In genomic region chr2:196314157-196314556, GRCh38 we compare ENCODE assay signal across 17 cellular contexts.
A peak's percentile ranks its signal among the peaks of the same experiment; 100 is the strongest.
DNase-seq lines count a peak whose midpoint lies in the region; ATAC-seq and TF ChIP-seq lines count a peak whose summit lies in the region.
"Had no signal": no experiment of that assay in that cellular context is flagged by ENCODE, and none has a peak within 500 bp of the region (broad histone marks: within the 10 kb centered on the region; RNA-seq: fewer than 3 reads in every experiment).

No MANE protein-coding gene starts in this region.

- no peak for TF ChIP-seq RAD21 in SK-N-SH (IDR thresholded peaks at IDR 0.05; ENCODE audit: low read length)

- H3K9me3 ChIP-seq in SK-N-SH (no peaks in the 10 kb centered on the region), uterus (no peaks in the 10 kb centered on the region)

- no peak for TF ChIP-seq POLR2A in uterus (IDR thresholded peaks at IDR 0.05)

- TF ChIP-seq EP300 in SK-N-SH (IDR thresholded peaks at IDR 0.05; ENCODE audit: borderline replicate concordance in 1 of 2, low read depth in 1 of 2, low read length in 1 of 2): no peak

- H3K9me3 Mint-ChIP-seq in activated CD8-positive, alpha-beta T cell treated with anti-CD3 and anti-CD28 coated beads for 36 hours: no peaks in the 10 kb centered on the region
- peaks cover 4% of the 10 kb centered on the region for H3K9me3 Mint-ChIP-seq in activated CD8-positive, alpha-beta T cell treated with anti-CD3 and anti-CD28 coated beads, Interleukin-2, amount 10 ng/mL, durations not matched to agents 7 days and 5 days (ENCODE audit: insufficient read depth)
- no peaks in the 10 kb centered on the region for H3K9me3 Mint-ChIP-seq in activated T-helper 17 cell treated with anti-CD3 and anti-CD28 coated beads, Interleukin-2, amount 50 U/mL, for 72 hours
- H3K9me3 Mint-ChIP-seq: CD4-positive, alpha-beta T cell; H9 had no signal

- no peak for TF ChIP-seq CTCF in activated CD8-positive, alpha-beta T cell treated with anti-CD3 and anti-CD28 coated beads for 36 hours (IDR thresholded peaks at IDR 0.05)
- no peak for TF ChIP-seq CTCF in SK-N-SH (IDR thresholded peaks at IDR 0.05)
- TF ChIP-seq CTCF in uterus (IDR thresholded peaks at IDR 0.05): no peak

- H3K27me3 ChIP-seq in SK-N-SH (ENCODE audit: insufficient read depth) (no peaks in the 10 kb centered on the region), uterus (no peaks in the 10 kb centered on the region)

- H3K27ac ChIP-seq in SK-N-SH (ENCODE audit: low read depth in 2 of 2, low read length in 1 of 2): no peak overlapping the region
- no peak overlapping the region for H3K27ac ChIP-seq in uterus

- H3K9me2 ChIP-seq in SK-N-SH: no peaks in the 10 kb centered on the region

- POLR2A ChIA-PET in activated CD8-positive, alpha-beta T cell treated with anti-CD3 and anti-CD28 coated beads for 36 hours (lab: Charles Lee): no interaction called here
- POLR2A ChIA-PET in activated CD8-positive, alpha-beta T cell treated with anti-CD3 and anti-CD28 coated beads, Interleukin-2, amount 10 ng/mL, durations not matched to agents 7 days and 5 days (lab: Charles Lee): interaction anchor here (0.6 kb wide), 1 partner anchor 71 kb away, joined by 5 read pairs; no protein-coding TSS in a partner anchor
- POLR2A ChIA-PET in SK-N-SH (lab: Yijun Ruan, JAX): no interaction called here

- DNase-seq in activated CD8-positive, alpha-beta T cell treated with anti-CD3 and anti-CD28 coated beads for 36 hours: no peak
- DNase-seq in activated CD8-positive, alpha-beta T cell treated with anti-CD3 and anti-CD28 coated beads, Interleukin-2, amount 10 ng/mL, durations not matched to agents 7 days and 5 days: no peak
- no peak for DNase-seq in stimulated activated naive CD8-positive, alpha-beta T cell treated with anti-CD3 and anti-CD28 coated beads, Interleukin-15, Interleukin-2, amounts not matched to agents 100 U/mL and 50 U/mL, for 24 hours
- DNase-seq in SK-N-SH (no peak), uterus (no peak)
- DNase-seq: 8988T; ACHN; C1 segment of cervical spinal cord; Calu3; CD4-positive, alpha-beta T cell; DMS 273 treated with DMSO at 0.1 percent for 48 hours; GOT3; H9 had no signal

- H3K4me3 Mint-ChIP-seq in activated CD8-positive, alpha-beta T cell treated with anti-CD3 and anti-CD28 coated beads for 36 hours: no peak overlapping the region
- no peak overlapping the region for H3K4me3 Mint-ChIP-seq in activated CD8-positive, alpha-beta T cell treated with anti-CD3 and anti-CD28 coated beads, Interleukin-2, amount 10 ng/mL, durations not matched to agents 7 days and 5 days
- no peak overlapping the region for H3K4me3 Mint-ChIP-seq in activated T-helper 17 cell treated with anti-CD3 and anti-CD28 coated beads, Interleukin-2, amount 50 U/mL, for 72 hours
- H3K4me3 Mint-ChIP-seq: B cell; CD4-positive, alpha-beta T cell; H9 had no signal

- H4K20me1 ChIP-seq in SK-N-SH (ENCODE audit: insufficient read depth): no peaks in the 10 kb centered on the region

- intact Hi-C loops in activated CD8-positive, alpha-beta T cell treated with anti-CD3 and anti-CD28 coated beads for 36 hours (cut with micrococcal nuclease): no loop called here
- intact Hi-C loops in uterus (cut with DNase I; ENCODE audit: low total_unique reads): no loop called here

- no peaks in the 10 kb centered on the region for H3K4me1 Mint-ChIP-seq in activated CD8-positive, alpha-beta T cell treated with anti-CD3 and anti-CD28 coated beads for 36 hours (ENCODE audit: low read depth)
- peaks cover 6% of the 10 kb centered on the region for H3K4me1 Mint-ChIP-seq in activated CD8-positive, alpha-beta T cell treated with anti-CD3 and anti-CD28 coated beads, Interleukin-2, amount 10 ng/mL, durations not matched to agents 7 days and 5 days (ENCODE audit: low read depth)
- no peaks in the 10 kb centered on the region for H3K4me1 Mint-ChIP-seq in activated T-helper 17 cell treated with anti-CD3 and anti-CD28 coated beads, Interleukin-2, amount 50 U/mL, for 72 hours
- H3K4me1 Mint-ChIP-seq: B cell had no signal

- H3K4me1 ChIP-seq in SK-N-SH (ENCODE audit: control insufficient read depth in 1 of 2, insufficient read depth in 2 of 2, low read depth in 1 of 2, low read length in 1 of 2) (peaks cover 2 to 19% of the 10 kb centered on the region in 2 experiments; a peak in 3 of 4 replicates), uterus (no peaks in the 10 kb centered on the region)

- no peak overlapping the region for H2AFZ ChIP-seq in SK-N-SH (ENCODE audit: low read depth)

- H3K27me3 Mint-ChIP-seq in activated CD8-positive, alpha-beta T cell treated with anti-CD3 and anti-CD28 coated beads for 36 hours: peaks cover under 1% of the 10 kb centered on the region
- H3K27me3 Mint-ChIP-seq in activated CD8-positive, alpha-beta T cell treated with anti-CD3 and anti-CD28 coated beads, Interleukin-2, amount 10 ng/mL, durations not matched to agents 7 days and 5 days (ENCODE audit: low read depth): peaks cover 6% of the 10 kb centered on the region
- H3K27me3 Mint-ChIP-seq in activated T-helper 17 cell treated with anti-CD3 and anti-CD28 coated beads, Interleukin-2, amount 50 U/mL, for 72 hours: no peaks in the 10 kb centered on the region
- H3K27me3 Mint-ChIP-seq: B cell had no signal

- CTCF ChIA-PET in activated CD8-positive, alpha-beta T cell treated with anti-CD3 and anti-CD28 coated beads for 36 hours (lab: Charles Lee): interaction anchor here (0.8 to 2.0 kb wide), 3 partner anchors 16 to 236 kb away, joined by 4 to 8 read pairs (median 7); no protein-coding TSS in a partner anchor
- CTCF ChIA-PET in activated CD8-positive, alpha-beta T cell treated with anti-CD3 and anti-CD28 coated beads, Interleukin-2, amount 10 ng/mL, durations not matched to agents 7 days and 5 days (lab: Charles Lee): interaction anchor here (0.8 to 1.5 kb wide), 3 partner anchors 77 to 236 kb away, joined by 3 to 6 read pairs (median 4); no protein-coding TSS in a partner anchor
- CTCF ChIA-PET in SK-N-SH (lab: Yijun Ruan, JAX): interaction anchor here (1.1 to 1.2 kb wide), 2 partner anchors 23 to 236 kb away, joined by 4 to 5 read pairs; no protein-coding TSS in a partner anchor

- H3K4me3 ChIP-seq in SK-N-SH (ENCODE audit: low read depth in 2 of 2, low read length in 1 of 2) (no peak overlapping the region), uterus (no peak overlapping the region)
- H3K4me3 ChIP-seq: GM12878 had no signal

- peak; percentile 39 for ATAC-seq in activated CD8-positive, alpha-beta T cell treated with anti-CD3 and anti-CD28 coated beads for 36 hours
- ATAC-seq in activated CD8-positive, alpha-beta T cell treated with anti-CD3 and anti-CD28 coated beads, Interleukin-2, amount 10 ng/mL, durations not matched to agents 7 days and 5 days: no peak
- peak; percentile 52 for ATAC-seq in GM18868 (IDR thresholded peaks at IDR 0.05; ENCODE audit: unreplicated experiment)
- ATAC-seq in activated T-helper 17 cell treated with anti-CD3 and anti-CD28 coated beads, Interleukin-2, amount 50 U/mL, for 72 hours (replicated peaks): peak; percentile 11
- peak; percentile 66 for ATAC-seq in stimulated activated naive CD8-positive, alpha-beta T cell treated with anti-CD3 and anti-CD28 coated beads, Interleukin-15, Interleukin-2, amounts not matched to agents 100 U/mL and 50 U/mL, for 24 hours
- ATAC-seq: GM12878 had no signal

- no peak overlapping the region for H3K9ac ChIP-seq in SK-N-SH

- no peak overlapping the region for H3K27ac Mint-ChIP-seq in activated CD8-positive, alpha-beta T cell treated with anti-CD3 and anti-CD28 coated beads for 36 hours
- no peak overlapping the region for H3K27ac Mint-ChIP-seq in activated CD8-positive, alpha-beta T cell treated with anti-CD3 and anti-CD28 coated beads, Interleukin-2, amount 10 ng/mL, durations not matched to agents 7 days and 5 days
- H3K27ac Mint-ChIP-seq in activated T-helper 17 cell treated with anti-CD3 and anti-CD28 coated beads, Interleukin-2, amount 50 U/mL, for 72 hours: no peak overlapping the region
- H3K27ac Mint-ChIP-seq: B cell; CD4-positive, alpha-beta T cell; H9 had no signal

- H3K36me3 ChIP-seq in SK-N-SH (replicated peaks in 1 of 2; ENCODE audit: control insufficient read depth in 1 of 2, insufficient read depth in 2 of 2, low read length in 1 of 2) (peaks cover 0 to 10% of the 10 kb centered on the region in 2 experiments), uterus (no peaks in the 10 kb centered on the region)

- 86% methylated on average over 1 of the region's 1 CpG for WGBS in SK-N-SH (ENCODE audit: low lambda C conversion rate)

- no peak overlapping the region for H3K4me2 ChIP-seq in SK-N-SH

- H3F3A ChIP-seq in SK-N-SH (replicated peaks; ENCODE audit: insufficient read depth): peaks cover 4% of the 10 kb centered on the region

- no peaks in the 10 kb centered on the region for H3K79me2 ChIP-seq in SK-N-SH (ENCODE audit: insufficient read depth)

- no peaks in the 10 kb centered on the region for H3K36me3 Mint-ChIP-seq in activated CD8-positive, alpha-beta T cell treated with anti-CD3 and anti-CD28 coated beads for 36 hours (ENCODE audit: low read depth)
- no peaks in the 10 kb centered on the region for H3K36me3 Mint-ChIP-seq in activated CD8-positive, alpha-beta T cell treated with anti-CD3 and anti-CD28 coated beads, Interleukin-2, amount 10 ng/mL, durations not matched to agents 7 days and 5 days (ENCODE audit: low read depth)
- no peaks in the 10 kb centered on the region for H3K36me3 Mint-ChIP-seq in activated T-helper 17 cell treated with anti-CD3 and anti-CD28 coated beads, Interleukin-2, amount 50 U/mL, for 72 hours (ENCODE audit: low read depth)

TF ChIP-seq in SK-N-SH, 30 proteins besides CTCF, POLR2A, EP300 and RAD21 (continues in another document):
- TF ChIP-seq, protein P1, sequence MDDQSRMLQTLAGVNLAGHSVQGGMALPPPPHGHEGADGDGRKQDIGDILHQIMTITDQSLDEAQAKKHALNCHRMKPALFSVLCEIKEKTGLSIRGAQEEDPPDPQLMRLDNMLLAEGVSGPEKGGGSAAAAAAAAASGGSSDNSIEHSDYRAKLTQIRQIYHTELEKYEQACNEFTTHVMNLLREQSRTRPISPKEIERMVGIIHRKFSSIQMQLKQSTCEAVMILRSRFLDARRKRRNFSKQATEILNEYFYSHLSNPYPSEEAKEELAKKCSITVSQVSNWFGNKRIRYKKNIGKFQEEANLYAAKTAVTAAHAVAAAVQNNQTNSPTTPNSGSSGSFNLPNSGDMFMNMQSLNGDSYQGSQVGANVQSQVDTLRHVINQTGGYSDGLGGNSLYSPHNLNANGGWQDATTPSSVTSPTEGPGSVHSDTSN (IDR thresholded peaks at IDR 0.05): no peak
- no peak for TF ChIP-seq RXRA (IDR thresholded peaks at IDR 0.05; ENCODE audit: borderline replicate concordance, low read depth)
- no peak for TF ChIP-seq CHD2 (IDR thresholded peaks at IDR 0.05; ENCODE audit: low read length, partially characterized antibody)
- TF ChIP-seq USF2 (IDR thresholded peaks at IDR 0.05; ENCODE audit: borderline replicate concordance, low read depth, low read length): no peak
- no peak for TF ChIP-seq JUND (IDR thresholded peaks at IDR 0.05)
